ENCODE assay signal across 8 cellular contexts in the genomic region with DNA sequence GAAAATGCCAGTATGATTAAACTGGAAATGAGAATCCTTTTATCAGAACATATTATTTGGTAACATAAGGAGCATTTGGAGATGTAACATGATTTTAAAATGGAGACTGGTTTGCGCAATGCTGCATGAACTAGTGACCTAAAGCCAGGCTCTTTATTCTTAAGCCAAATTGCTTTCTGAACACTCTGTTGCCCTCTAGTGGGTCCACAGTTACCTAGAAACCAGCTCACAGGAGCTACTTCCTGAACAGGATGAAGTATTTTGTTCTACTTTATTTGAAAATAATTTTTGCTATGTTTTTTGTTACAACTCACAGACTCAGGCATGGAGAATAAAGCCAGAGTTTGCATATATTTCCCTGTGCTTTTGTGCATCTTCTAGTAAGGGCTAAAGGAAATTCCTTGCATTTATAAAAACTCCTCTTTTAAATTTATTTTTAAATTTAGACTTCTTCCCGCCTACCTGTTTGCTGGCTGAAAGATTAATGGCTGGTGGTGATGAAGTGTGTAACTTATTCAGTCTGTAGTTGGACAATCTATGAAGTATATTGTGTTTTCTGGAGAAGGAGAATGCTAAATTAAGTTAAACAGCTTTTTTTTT.
A peak's percentile ranks its signal among the peaks of the same experiment; 100 is the strongest.
DNase-seq lines count a peak whose midpoint lies in the region; ATAC-seq, FAIRE-seq and TF ChIP-seq lines count a peak whose summit lies in the region.

No MANE protein-coding gene starts in this region.

- H3K4me2 ChIP-seq in K562 (ENCODE audit: insufficient read depth, low read length): no peak overlapping the region

- no peak overlapping the region for H2AFZ ChIP-seq in K562 (ENCODE audit: low read depth, low read length)

- intact Hi-C loops in K562 (cut with micrococcal nuclease): loop anchor here (1.0 kb wide), 1 partner anchor 367 kb away; no protein-coding TSS in a partner anchor

- DNase-seq in AG04449 (ENCODE audit: low read depth, low spot score) (peak; percentile 55), GM12865 (ENCODE audit: low read depth) (peak; percentile 55), HS-5 (ENCODE audit: low read depth) (peak; percentile 76), NCI-H82 treated with DMSO at 0.1 percent for 48 hours (lab: John Stamatoyannopoulos, UW; ENCODE audit: unreplicated experiment) (peak; percentile 64), K562 (ENCODE audit: extremely low read depth in 1 of 4, low spot score in 3 of 4) (peak; percentile 7 to 58 (median 18)), iPS DF 6.9 (ENCODE audit: low read depth, low spot score) (peak; percentile 55), 8988T (no peak)
- DNase-seq in stimulated activated CD4-positive, alpha-beta T cell treated with anti-CD3 and anti-CD28 coated beads, TNF-alpha, amount 100 ng/mL, for 48 hours (ENCODE audit: low read depth in 3 of 3): peak in 2 of 3 donors; percentile 1 to 9

- no peak overlapping the region for H3K9ac ChIP-seq in K562 (ENCODE audit: insufficient read depth in 1 of 2, low read depth in 2 of 2, low read length in 2 of 2)

- no peak for TF ChIP-seq POLR2A in K562 (conservative IDR thresholded peaks at IDR 0.05)

- no peaks in the 10 kb centered on the region for H3K36me3 ChIP-seq in K562 (ENCODE audit: control insufficient read depth, insufficient read depth, low read length)
- H3K36me3 ChIP-seq in iPS DF 6.9 (ENCODE audit: control insufficient read depth, insufficient read depth, low read length): no peaks in the 10 kb centered on the region

- in situ Hi-C loops in K562 (cut with MboI): loop anchor here (10.0 kb wide), 1 partner anchor 367 kb away; no protein-coding TSS in a partner anchor

- no peaks in the 10 kb centered on the region for H3K27me3 ChIP-seq in K562 (ENCODE audit: control insufficient read depth in 2 of 2, insufficient read depth in 2 of 2, low read length in 2 of 2)
- H3K27me3 ChIP-seq in iPS DF 6.9 (ENCODE audit: control insufficient read depth, insufficient read depth, low read length): no peaks in the 10 kb centered on the region

- no peaks in the 10 kb centered on the region for H3K9me3 ChIP-seq in K562 (replicated peaks; ENCODE audit: control insufficient read depth, insufficient read depth, low read depth, low read length)
- no peaks in the 10 kb centered on the region for H3K9me3 ChIP-seq in iPS DF 6.9 (ENCODE audit: control insufficient read depth, insufficient read depth, low read length)

- POLR2A ChIA-PET in AG04449 (lab: Yijun Ruan, JAX) (no interaction called here), K562 (lab: Yijun Ruan, JAX) (no interaction called here)

- no peaks in the 10 kb centered on the region for H3K9me1 ChIP-seq in K562 (ENCODE audit: control insufficient read depth, insufficient read depth, low read length)

- TF ChIP-seq CTCF in AG04449 (IDR thresholded peaks at IDR 0.05; ENCODE audit: insufficient read depth, low read length, missing control alignments): peak; percentile 63
- TF ChIP-seq CTCF in GM12865 (IDR thresholded peaks at IDR 0.05; ENCODE audit: insufficient read depth, low read depth, low read length, missing control alignments): peak; percentile 56
- TF ChIP-seq CTCF in K562 (IDR thresholded peaks at IDR 0.05 in 2 of 3, conservative IDR thresholded peaks at IDR 0.05 in 1 of 3; ENCODE audit: insufficient read depth in 2 of 3, low read depth in 1 of 3, low read length in 3 of 3): peak; percentile 36 to 64 (median 44); a peak in 5 of 6 replicates

- no peaks in the 10 kb centered on the region for H4K20me1 ChIP-seq in K562 (replicated peaks; ENCODE audit: control insufficient read depth, insufficient read depth, low read length)

- TF ChIP-seq EP300 in K562 (IDR thresholded peaks at IDR 0.05; ENCODE audit: low read length): no peak

- H3K4me3 ChIP-seq in AG04449 (ENCODE audit: low read depth, low read length) (no peak overlapping the region), GM12865 (ENCODE audit: low read depth, low read length) (no peak overlapping the region), K562 (no peak overlapping the region), iPS DF 6.9 (ENCODE audit: low read length) (no peak overlapping the region)

- FAIRE-seq in K562 (lab: Jason Lieb, UNC): no peak

- CTCF ChIA-PET in AG04449 (lab: Yijun Ruan, JAX): interaction anchor here (0.8 to 3.3 kb wide), 26 partner anchors 8 to 1234 kb away, joined by 3 to 24 read pairs (median 4); no protein-coding TSS in a partner anchor
- CTCF ChIA-PET in K562 (lab: Yijun Ruan, JAX; ENCODE audit: low intra/inter-chr PET ratio): interaction anchor here (0.6 to 1.2 kb wide), 4 partner anchors 367 to 547 kb away, joined by 3 to 4 read pairs (median 3); no protein-coding TSS in a partner anchor

- WGBS in K562 (ENCODE audit: insufficient coverage, low coverage, missing lambda C conversion rate): 53% methylated on average over 2 of the region's 2 CpGs
- WGBS in iPS DF 6.9 (ENCODE audit: insufficient coverage, insufficient read length): no CpG with 5 or more reads among the region's 2 CpGs

- no TSS peak for BruUV-seq in K562 (replicated peaks; lab: Mats Ljungman, UMichigan)

- H3K27ac ChIP-seq in K562 (ENCODE audit: extremely low read depth, low read depth, low read length) (no peak overlapping the region), iPS DF 6.9 (ENCODE audit: low read length) (no peak overlapping the region)

- no peaks in the 10 kb centered on the region for H3K79me2 ChIP-seq in K562 (ENCODE audit: control insufficient read depth, insufficient read depth, low read length)

- peak; percentile 75 to 81 for TF ChIP-seq RAD21 in K562 (CRISPR knock-in tag; conservative IDR thresholded peaks at IDR 0.05 in 1 of 2, IDR thresholded peaks at IDR 0.05 in 1 of 2)

- ATAC-seq in K562: peak; percentile 81

- H3K4me1 ChIP-seq in K562 (replicated peaks in 1 of 2; ENCODE audit: control insufficient read depth in 2 of 2, insufficient read depth in 2 of 2, low read length in 2 of 2): no peaks in the 10 kb centered on the region
- H3K4me1 ChIP-seq in iPS DF 6.9 (ENCODE audit: control insufficient read depth, insufficient read depth, low read length): no peaks in the 10 kb centered on the region; the same call in 1 of the 2 replicates

TF ChIP-seq in K562, 482 proteins besides CTCF, POLR2A, EP300 and RAD21 (continues in another document):
- TF ChIP-seq, protein P1, sequence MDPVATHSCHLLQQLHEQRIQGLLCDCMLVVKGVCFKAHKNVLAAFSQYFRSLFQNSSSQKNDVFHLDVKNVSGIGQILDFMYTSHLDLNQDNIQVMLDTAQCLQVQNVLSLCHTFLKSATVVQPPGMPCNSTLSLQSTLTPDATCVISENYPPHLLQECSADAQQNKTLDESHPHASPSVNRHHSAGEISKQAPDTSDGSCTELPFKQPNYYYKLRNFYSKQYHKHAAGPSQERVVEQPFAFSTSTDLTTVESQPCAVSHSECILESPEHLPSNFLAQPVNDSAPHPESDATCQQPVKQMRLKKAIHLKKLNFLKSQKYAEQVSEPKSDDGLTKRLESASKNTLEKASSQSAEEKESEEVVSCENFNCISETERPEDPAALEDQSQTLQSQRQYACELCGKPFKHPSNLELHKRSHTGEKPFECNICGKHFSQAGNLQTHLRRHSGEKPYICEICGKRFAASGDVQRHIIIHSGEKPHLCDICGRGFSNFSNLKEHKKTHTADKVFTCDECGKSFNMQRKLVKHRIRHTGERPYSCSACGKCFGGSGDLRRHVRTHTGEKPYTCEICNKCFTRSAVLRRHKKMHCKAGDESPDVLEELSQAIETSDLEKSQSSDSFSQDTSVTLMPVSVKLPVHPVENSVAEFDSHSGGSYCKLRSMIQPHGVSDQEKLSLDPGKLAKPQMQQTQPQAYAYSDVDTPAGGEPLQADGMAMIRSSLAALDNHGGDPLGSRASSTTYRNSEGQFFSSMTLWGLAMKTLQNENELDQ (CRISPR knock-in tag; IDR thresholded peaks at IDR 0.05; ENCODE audit: borderline replicate concordance): no peak
- TF ChIP-seq POLR2AphosphoS5 (IDR thresholded peaks at IDR 0.05; ENCODE audit: control insufficient read depth, insufficient read depth, low read depth, low read length) (no peak), ETV1 (tag; conservative IDR thresholded peaks at IDR 0.05; ENCODE audit: low read depth) (peak; percentile 56), NR2C2 (CRISPR knock-in tag; IDR thresholded peaks at IDR 0.05) (no peak), NR2C2 (tag; IDR thresholded peaks at IDR 0.05) (peak; percentile 82), CEBPB (tag; IDR thresholded peaks at IDR 0.05) (peak; percentile 98), ZNF431 (CRISPR knock-in tag; IDR thresholded peaks at IDR 0.05) (no peak), ZNF175 (CRISPR knock-in tag; IDR thresholded peaks at IDR 0.05; ENCODE audit: low read depth) (peak; percentile 58; the same call in 1 of the 2 replicates), ZNF589 (CRISPR knock-in tag; IDR thresholded peaks at IDR 0.05; ENCODE audit: low read depth) (peak; percentile 73), ZNF24 (IDR thresholded peaks at IDR 0.05) (peak; percentile 40; the same call in 1 of the 2 replicates), SMC3 (conservative IDR thresholded peaks at IDR 0.05; ENCODE audit: insufficient read depth, low read depth, low read length) (peak; percentile 59), JUND (IDR thresholded peaks at IDR 0.05; ENCODE audit: borderline replicate concordance, low read depth, low read length) (no peak), JUND (tag; IDR thresholded peaks at IDR 0.05; ENCODE audit: borderline replicate concordance, low read depth, low read length) (peak; percentile 19; the same call in 1 of the 3 replicates), RCOR1 (IDR thresholded peaks at IDR 0.05; ENCODE audit: borderline replicate concordance in 1 of 2, low read depth in 2 of 2, low read length in 2 of 2) (peak in 1 of 2 experiments; percentile 19; a peak in 1 of 4 replicates), CEBPG (CRISPR knock-in tag; IDR thresholded peaks at IDR 0.05) (no peak), CEBPG (tag; conservative IDR thresholded peaks at IDR 0.05 in 1 of 2, IDR thresholded peaks at IDR 0.05 in 1 of 2) (peak; percentile 72 to 95), BACH1 (tag; IDR thresholded peaks at IDR 0.05) (0 out of 2 replicates have a peak, but pooled peaks have one; percentile 27), NR2C1 (IDR thresholded peaks at IDR 0.05) (no peak), NR2C1 (tag; IDR thresholded peaks at IDR 0.05) (peak; percentile 43; the same call in 1 of the 2 replicates)
- TF ChIP-seq, protein P2, sequence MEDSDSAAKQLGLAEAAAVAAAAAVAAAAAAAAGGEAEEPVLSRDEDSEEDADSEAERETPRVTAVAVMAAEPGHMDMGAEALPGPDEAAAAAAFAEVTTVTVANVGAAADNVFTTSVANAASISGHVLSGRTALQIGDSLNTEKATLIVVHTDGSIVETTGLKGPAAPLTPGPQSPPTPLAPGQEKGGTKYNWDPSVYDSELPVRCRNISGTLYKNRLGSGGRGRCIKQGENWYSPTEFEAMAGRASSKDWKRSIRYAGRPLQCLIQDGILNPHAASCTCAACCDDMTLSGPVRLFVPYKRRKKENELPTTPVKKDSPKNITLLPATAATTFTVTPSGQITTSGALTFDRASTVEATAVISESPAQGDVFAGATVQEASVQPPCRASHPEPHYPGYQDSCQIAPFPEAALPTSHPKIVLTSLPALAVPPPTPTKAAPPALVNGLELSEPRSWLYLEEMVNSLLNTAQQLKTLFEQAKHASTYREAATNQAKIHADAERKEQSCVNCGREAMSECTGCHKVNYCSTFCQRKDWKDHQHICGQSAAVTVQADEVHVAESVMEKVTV (CRISPR knock-in tag; IDR thresholded peaks at IDR 0.05): peak; percentile 61
